Comparison of ENCODE assay signal across 8 cellular contexts in the genomic region with DNA sequence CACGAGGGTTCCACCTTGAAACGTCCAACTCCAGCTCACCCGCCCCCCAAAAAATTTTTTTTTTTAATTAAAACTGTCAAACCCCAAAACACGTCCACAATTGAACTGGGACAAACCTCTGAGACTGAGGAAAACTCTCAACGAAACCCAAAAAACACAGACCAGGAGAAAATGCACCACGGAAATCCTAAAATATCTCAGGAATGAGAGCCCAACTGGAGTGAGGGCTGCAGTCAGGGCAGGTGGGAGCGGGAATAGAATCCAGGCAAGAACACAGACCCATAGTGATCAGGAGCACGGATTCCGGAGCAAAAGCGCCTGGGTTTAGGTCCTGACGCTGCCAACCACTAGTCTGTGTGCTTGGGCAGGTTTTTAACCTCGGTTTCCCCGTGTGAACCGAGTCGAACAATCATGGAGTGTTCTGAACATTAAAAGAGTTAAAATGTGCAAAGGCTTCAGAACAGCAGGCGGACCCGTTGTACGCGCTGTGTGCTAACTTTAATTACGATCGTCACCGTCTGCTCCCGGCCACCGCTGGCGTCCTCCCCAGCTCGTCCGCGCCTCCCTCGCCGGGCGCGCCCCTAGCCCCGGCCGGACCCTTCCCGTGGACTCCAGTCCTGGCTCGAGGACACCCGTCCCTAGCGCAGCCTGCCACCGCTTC. TPM values are rescaled to one million over a fixed set of nuclear protein-coding genes. Genes with fewer than 3 reads are reported as not detected.
DNase-seq lines count a peak whose midpoint lies in the region; ATAC-seq and TF ChIP-seq lines count a peak whose summit lies in the region.

No MANE protein-coding gene starts in this region.

- TF ChIP-seq CTCF in brain (conservative IDR thresholded peaks at IDR 0.05), result peak; percentile 10 to 48

- ATAC-seq in GM21723 (IDR thresholded peaks at IDR 0.05; ENCODE audit: unreplicated experiment), result peak; percentile 42
- peak; percentile 20 to 28 for ATAC-seq in stimulated activated naive B cell treated with anti-CD40 and anti-IgM and Interleukin-4, amounts not matched to agents 10 μg/mL and 1 μg/mL and 100 μg/mL, for 72 hours (replicated peaks)

- H3K4me1 Mint-ChIP-seq in brain (peaks cover 16% of the 10 kb centered on the region), immature natural killer cell (peaks cover 12 to 15% of the 10 kb centered on the region in 2 donors)
- peaks cover 5 to 14% of the 10 kb centered on the region in 2 donors for H3K4me1 Mint-ChIP-seq in stimulated activated naive B cell treated with anti-CD40 and anti-IgM and Interleukin-4, amounts not matched to agents 10 μg/mL and 1 μg/mL and 100 μg/mL, for 72 hours

- H3K4me3 Mint-ChIP-seq in brain (peak overlapping the region; percentile 81 to 95 (median 85)), immature natural killer cell (peak overlapping the region; percentile 42 to 68 (median 59))
- H3K4me3 Mint-ChIP-seq in stimulated activated naive B cell treated with anti-CD40 and anti-IgM and Interleukin-4, amounts not matched to agents 10 μg/mL and 1 μg/mL and 100 μg/mL, for 72 hours, result peak overlapping the region; percentile 64 to 71

- peaks cover 89% of the 10 kb centered on the region for H3K27me3 Mint-ChIP-seq in brain
- H3K27me3 Mint-ChIP-seq in immature natural killer cell (ENCODE audit: low read depth in 3 of 3), result peaks cover 22 to 47% (median 31%) of the 10 kb centered on the region in 3 donors
- peaks cover 53 to 75% of the 10 kb centered on the region in 2 donors for H3K27me3 Mint-ChIP-seq in stimulated activated naive B cell treated with anti-CD40 and anti-IgM and Interleukin-4, amounts not matched to agents 10 μg/mL and 1 μg/mL and 100 μg/mL, for 72 hours

- no peaks in the 10 kb centered on the region for H3K36me3 Mint-ChIP-seq in brain
- H3K36me3 Mint-ChIP-seq in immature natural killer cell, result peaks cover 0 to 5% (median 0%) of the 10 kb centered on the region in 3 donors
- no peaks in the 10 kb centered on the region for H3K36me3 Mint-ChIP-seq in stimulated activated naive B cell treated with anti-CD40 and anti-IgM and Interleukin-4, amounts not matched to agents 10 μg/mL and 1 μg/mL and 100 μg/mL, for 72 hours

- H3K27ac Mint-ChIP-seq in brain (peak overlapping the region in 3 of 5 experiments; percentile 7 to 84 (median 8)), immature natural killer cell (no peak overlapping the region)
- no peak overlapping the region for H3K27ac Mint-ChIP-seq in stimulated activated naive B cell treated with anti-CD40 and anti-IgM and Interleukin-4, amounts not matched to agents 10 μg/mL and 1 μg/mL and 100 μg/mL, for 72 hours

- peaks cover 0 to 3% (median 2%) of the 10 kb centered on the region in 5 experiments for H3K9me3 Mint-ChIP-seq in brain
- peaks cover 0 to 17% (median 5%) of the 10 kb centered on the region in 6 donors for H3K9me3 Mint-ChIP-seq in immature natural killer cell
- H3K9me3 Mint-ChIP-seq in stimulated activated naive B cell treated with anti-CD40 and anti-IgM and Interleukin-4, amounts not matched to agents 10 μg/mL and 1 μg/mL and 100 μg/mL, for 72 hours, result peaks cover 1% of the 10 kb centered on the region in 2 donors

- DNase-seq in DMS79 (lab: John Stamatoyannopoulos, UW) (peak; percentile 8), NCI-H1694 (lab: John Stamatoyannopoulos, UW) (peak; percentile 22), immature natural killer cell (no peak), COR-L47 (lab: John Stamatoyannopoulos, UW) (no peak), inferior parietal cortex (ENCODE audit: extremely low spot score) (no peak)
- no peak for DNase-seq in stimulated activated naive B cell treated with anti-CD40 and anti-IgM and Interleukin-4, amounts not matched to agents 10 μg/mL and 1 μg/mL and 100 μg/mL, for 72 hours

RNA-seq across cellular contexts. Expression of gene ARHGAP29, which starts 0.6 kb away (rescaled TPM):
- 1.3 TPM for polyA plus RNA-seq in brain (ENCODE audit: insufficient read depth, low read depth, low replicate concordance)
- polyA plus RNA-seq in immature natural killer cell, result not detected

Comparison
In these comparisons a context has a peak if more than half of its experiments do, and no peak if none do; other contexts are left out.
1. DNase-seq: peak in DMS79 (single experiment) and NCI-H1694 (single experiment); none in immature natural killer cell (0 of 3), stimulated activated naive B cell treated with anti-CD40 and anti-IgM and Interleukin-4, amounts not matched to agents 10 μg/mL and 1 μg/mL and 100 μg/mL, for 72 hours (single experiment), COR-L47 (single experiment) and inferior parietal cortex (single experiment).
2. H3K27ac Mint-ChIP-seq: peak in brain (3 of 5); none in immature natural killer cell (0 of 6) and stimulated activated naive B cell treated with anti-CD40 and anti-IgM and Interleukin-4, amounts not matched to agents 10 μg/mL and 1 μg/mL and 100 μg/mL, for 72 hours (single experiment).
3. Peak in every context shown above with its lines, with median percentiles within 50 percentile points of each other: H3K4me3 Mint-ChIP-seq.